19 cellular contexts compared by ENCODE assay signal in genomic region chr9:136020671-136021070, GRCh38. TPM values are rescaled to one million over a fixed set of nuclear protein-coding genes. Genes with fewer than 3 reads are reported as not detected.
DNase-seq lines count a peak whose midpoint lies in the region; ATAC-seq and TF ChIP-seq lines count a peak whose summit lies in the region.
"Had no signal": no experiment of that assay in that cellular context is flagged by ENCODE, and none has a peak within 500 bp of the region (broad histone marks: within the 10 kb centered on the region; RNA-seq: fewer than 3 reads in every experiment).

No MANE protein-coding gene starts in this region.

- H3K27me3 ChIP-seq in Karpas-422 (ENCODE audit: low read length) = no peaks in the 10 kb centered on the region
- H3K27me3 ChIP-seq in endodermal cell (ENCODE audit: control insufficient read depth, insufficient read depth, low read length, poor library complexity, severe bottlenecking) = no peaks in the 10 kb centered on the region
- H3K27me3 ChIP-seq: BLaER1, MG63 had no signal

- H3K9me2 ChIP-seq in Karpas-422 (replicated peaks; ENCODE audit: insufficient read depth, low read length) = no peaks in the 10 kb centered on the region

- H3K27ac Mint-ChIP-seq in activated T-cell treated with anti-CD3 and anti-CD28 coated beads, Interleukin-2, amount 50 U/mL, for 24 hours = no peak overlapping the region
- no peak overlapping the region for H3K27ac Mint-ChIP-seq in endodermal cell
- peak overlapping the region; percentile 45 for H3K27ac Mint-ChIP-seq in stimulated activated effector memory CD8-positive, alpha-beta T cell treated with anti-CD3 and anti-CD28 coated beads, Interleukin-12 subunit alpha, Interleukin-12 subunit beta, amount 100 ng/mL, for 72 hours
- H3K27ac Mint-ChIP-seq: CD4-positive, CD25-positive, alpha-beta regulatory T cell had no signal

- H3K79me2 ChIP-seq in Karpas-422 (ENCODE audit: low read length) = no peaks in the 10 kb centered on the region

- peak; percentile 3 for ATAC-seq in stimulated activated effector memory CD8-positive, alpha-beta T cell treated with anti-CD3 and anti-CD28 coated beads, Interleukin-12 subunit alpha, Interleukin-12 subunit beta, amount 100 ng/mL, for 72 hours

- no peaks in the 10 kb centered on the region for H3K36me3 Mint-ChIP-seq in activated T-cell treated with anti-CD3 and anti-CD28 coated beads, Interleukin-2, amount 50 U/mL, for 24 hours (ENCODE audit: low read depth)
- peaks cover 11% of the 10 kb centered on the region for H3K36me3 Mint-ChIP-seq in endodermal cell (ENCODE audit: low read depth)
- peaks cover 7% of the 10 kb centered on the region for H3K36me3 Mint-ChIP-seq in stimulated activated effector memory CD8-positive, alpha-beta T cell treated with anti-CD3 and anti-CD28 coated beads, Interleukin-12 subunit alpha, Interleukin-12 subunit beta, amount 100 ng/mL, for 72 hours

- no peak overlapping the region for H3K9ac ChIP-seq in Karpas-422 (ENCODE audit: low read length)
- no peak overlapping the region for H3K9ac ChIP-seq in endodermal cell (ENCODE audit: extremely low read depth, low read length, poor library complexity, severe bottlenecking)
- H3K9ac ChIP-seq: BLaER1 had no signal

- H3K9me3 Mint-ChIP-seq in activated T-cell treated with anti-CD3 and anti-CD28 coated beads, Interleukin-2, amount 50 U/mL, for 24 hours = no peaks in the 10 kb centered on the region
- no peaks in the 10 kb centered on the region for H3K9me3 Mint-ChIP-seq in endodermal cell
- no peaks in the 10 kb centered on the region for H3K9me3 Mint-ChIP-seq in stimulated activated effector memory CD8-positive, alpha-beta T cell treated with anti-CD3 and anti-CD28 coated beads, Interleukin-12 subunit alpha, Interleukin-12 subunit beta, amount 100 ng/mL, for 72 hours
- H3K9me3 Mint-ChIP-seq: H9 had no signal

- H3K27ac ChIP-seq in Karpas-422 (ENCODE audit: low read length) (no peak overlapping the region), endodermal cell (ENCODE audit: low read depth, low read length) (no peak overlapping the region)
- H3K27ac ChIP-seq: BLaER1, PC-9 had no signal

- H3K4me1 ChIP-seq in Karpas-422 (ENCODE audit: low read length) (peaks cover 11% of the 10 kb centered on the region), endodermal cell (ENCODE audit: control insufficient read depth, insufficient read depth, low read length) (no peaks in the 10 kb centered on the region)

- H3K36me3 ChIP-seq in Karpas-422 (ENCODE audit: insufficient read depth, low read length) = no peaks in the 10 kb centered on the region
- H3K36me3 ChIP-seq in endodermal cell (ENCODE audit: control insufficient read depth, insufficient read depth, low read length) = no peaks in the 10 kb centered on the region
- H3K36me3 ChIP-seq: BLaER1 had no signal

- H3K4me3 ChIP-seq in Karpas-422 (ENCODE audit: low read length) (no peak overlapping the region), endodermal cell (ENCODE audit: low read length) (no peak overlapping the region)
- H3K4me3 ChIP-seq: BLaER1, MG63, PC-9 had no signal

- H3K27me3 Mint-ChIP-seq in activated T-cell treated with anti-CD3 and anti-CD28 coated beads, Interleukin-2, amount 50 U/mL, for 24 hours = no peaks in the 10 kb centered on the region
- peaks cover 4% of the 10 kb centered on the region for H3K27me3 Mint-ChIP-seq in endodermal cell (ENCODE audit: insufficient read depth)
- H3K27me3 Mint-ChIP-seq: CD4-positive, CD25-positive, alpha-beta regulatory T cell had no signal

- no peaks in the 10 kb centered on the region for H3K9me3 ChIP-seq in Karpas-422 (ENCODE audit: low read length)
- H3K9me3 ChIP-seq in endodermal cell (ENCODE audit: control insufficient read depth, low read length) = no peaks in the 10 kb centered on the region
- H3K9me3 ChIP-seq: BLaER1, MG63 had no signal

- no peak overlapping the region for H2AFZ ChIP-seq in Karpas-422 (ENCODE audit: low read length)
- H2AFZ ChIP-seq: PC-9 had no signal

- TF ChIP-seq CTCF in endodermal cell (conservative IDR thresholded peaks at IDR 0.05) = no peak

- H3K4me2 ChIP-seq in Karpas-422 (ENCODE audit: low read depth, low read length, poor library complexity, severe bottlenecking) = no peak overlapping the region
- H3K4me2 ChIP-seq: BLaER1, PC-9 had no signal

- DNase-seq in activated T-cell treated with anti-CD3 and anti-CD28 coated beads, Interleukin-2, amount 50 U/mL, for 24 hours = peak; percentile 5
- DNase-seq in activated T-cell treated with anti-CD3 and anti-CD28 coated beads for 4 hours (no peak), Karpas-422 (peak; percentile 38), endodermal cell (peak; percentile 41), OCI-M1 (lab: John Stamatoyannopoulos, UW) (no peak), T1000 (lab: John Stamatoyannopoulos, UW) (no peak)
- DNase-seq in stimulated activated effector memory CD8-positive, alpha-beta T cell treated with anti-CD3 and anti-CD28 coated beads, Interleukin-12 subunit alpha, Interleukin-12 subunit beta, amount 100 ng/mL, for 72 hours (ENCODE audit: low spot score in 2 of 2) = no peak
- DNase-seq: CD4-positive, CD25-positive, alpha-beta regulatory T cell; KBM-7; MG63; NCI-H2029; NCI-H446; NCI-H524 treated with DMSO at 0.1 percent for 48 hours; NCI-H82; NK-92 treated with Interleukin-12 subunit alpha and Interleukin-12 subunit beta, amount 100 ng/mL, for 24 hours; PC-9; SHP77 had no signal

- H3K4me3 Mint-ChIP-seq in activated T-cell treated with anti-CD3 and anti-CD28 coated beads, Interleukin-2, amount 50 U/mL, for 24 hours = no peak overlapping the region
- no peak overlapping the region for H3K4me3 Mint-ChIP-seq in endodermal cell
- no peak overlapping the region for H3K4me3 Mint-ChIP-seq in stimulated activated effector memory CD8-positive, alpha-beta T cell treated with anti-CD3 and anti-CD28 coated beads, Interleukin-12 subunit alpha, Interleukin-12 subunit beta, amount 100 ng/mL, for 72 hours
- H3K4me3 Mint-ChIP-seq: CD4-positive, CD25-positive, alpha-beta regulatory T cell had no signal

- H4K20me1 ChIP-seq in Karpas-422 (ENCODE audit: insufficient read depth, low read depth, low read length) = 0 out of 2 replicates have a peak, but pooled peaks cover 7% of the 10 kb centered on the region
- H4K20me1 ChIP-seq: BLaER1 had no signal

- WGBS in endodermal cell (ENCODE audit: insufficient coverage in 1 of 2, insufficient read length in 1 of 2), 2 experiments = 79% methylated on average over 6 to 9 of the region's 9 CpGs

- peaks cover 6% of the 10 kb centered on the region for H3K4me1 Mint-ChIP-seq in activated T-cell treated with anti-CD3 and anti-CD28 coated beads, Interleukin-2, amount 50 U/mL, for 24 hours (ENCODE audit: low read depth)
- no peaks in the 10 kb centered on the region for H3K4me1 Mint-ChIP-seq in endodermal cell
- H3K4me1 Mint-ChIP-seq in stimulated activated effector memory CD8-positive, alpha-beta T cell treated with anti-CD3 and anti-CD28 coated beads, Interleukin-12 subunit alpha, Interleukin-12 subunit beta, amount 100 ng/mL, for 72 hours = peaks cover 52% of the 10 kb centered on the region

RNA-seq across cellular contexts. Expression of gene UBAC1, which starts 59.5 kb away (rescaled TPM):
- 32.1 and 56.9 TPM in 2 replicates for total RNA-seq in Karpas-422 (2014; rRNA removed; shearing (Covaris generic); ENCODE audit: low replicate concordance)
- total RNA-seq in endodermal cell = 10 to 100 TPM; 47.9 to 48.4 TPM
- 43.3 TPM for polyA plus RNA-seq in endodermal cell (2013, experiment 1 of 2)
- 38.8 TPM for polyA plus RNA-seq in endodermal cell (2013, experiment 2 of 2)

Comparison
In these comparisons a context has a peak if more than half of its experiments do, and no peak if none do; other contexts are left out.
1. DNase-seq: peak in activated T-cell treated with anti-CD3 and anti-CD28 coated beads, Interleukin-2, amount 50 U/mL, for 24 hours (single experiment), Karpas-422 (single experiment) and endodermal cell (single experiment); none in activated T-cell treated with anti-CD3 and anti-CD28 coated beads for 4 hours (single experiment), stimulated activated effector memory CD8-positive, alpha-beta T cell treated with anti-CD3 and anti-CD28 coated beads, Interleukin-12 subunit alpha, Interleukin-12 subunit beta, amount 100 ng/mL, for 72 hours (0 of 2), OCI-M1 (single experiment) and T1000 (single experiment).